Comparison of ENCODE assay signal across 21 cellular contexts in genomic region chr20:19652591-19653026, GRCh38.
DNase-seq lines count a peak whose midpoint lies in the region; ATAC-seq and TF ChIP-seq lines count a peak whose summit lies in the region.
"Had no signal": no experiment of that assay in that cellular context is flagged by ENCODE, and none has a peak within 500 bp of the region (broad histone marks: within the 10 kb centered on the region; RNA-seq: fewer than 3 reads in every experiment).

No MANE protein-coding gene starts in this region.

- H3K36me3 ChIP-seq in Karpas-422 (ENCODE audit: insufficient read depth, low read length) (no peaks in the 10 kb centered on the region), right lobe of liver (no peaks in the 10 kb centered on the region)

- H3K9me3 ChIP-seq in Karpas-422 (ENCODE audit: low read length) (no peaks in the 10 kb centered on the region), right lobe of liver (no peaks in the 10 kb centered on the region)

- no peaks in the 10 kb centered on the region for H4K20me1 ChIP-seq in Karpas-422 (ENCODE audit: insufficient read depth, low read depth, low read length)

- H3K4me3 ChIP-seq in Karpas-422 (ENCODE audit: low read length) (no peak overlapping the region), right lobe of liver (no peak overlapping the region)

- H3K79me2 ChIP-seq in Karpas-422 (ENCODE audit: low read length): no peaks in the 10 kb centered on the region

- H3K9ac ChIP-seq in Karpas-422 (ENCODE audit: low read length): no peak overlapping the region

- H3K4me1 ChIP-seq in Karpas-422 (ENCODE audit: low read length) (peaks cover 29% of the 10 kb centered on the region), right lobe of liver (no peaks in the 10 kb centered on the region)
- H3K4me1 ChIP-seq: foreskin keratinocyte had no signal

- H3K9me2 ChIP-seq in Karpas-422 (replicated peaks; ENCODE audit: insufficient read depth, low read length): no peaks in the 10 kb centered on the region

- H3K27ac ChIP-seq in Karpas-422 (ENCODE audit: low read length) (no peak overlapping the region), right lobe of liver (no peak overlapping the region)
- H3K27ac ChIP-seq: foreskin keratinocyte had no signal

- WGBS in right lobe of liver (ENCODE audit: insufficient coverage, low coverage, low lambda C conversion rate, missing lambda C conversion rate): 54% methylated on average over 5 of the region's 5 CpGs

- no peak for TF ChIP-seq POLR2A in right lobe of liver (IDR thresholded peaks at IDR 0.05)

- H3K27me3 ChIP-seq in Karpas-422 (ENCODE audit: low read length) (no peaks in the 10 kb centered on the region), right lobe of liver (no peaks in the 10 kb centered on the region)

- TF ChIP-seq CTCF in right lobe of liver (IDR thresholded peaks at IDR 0.05) (no peak), GM10266 (IDR thresholded peaks at IDR 0.05; ENCODE audit: control insufficient read depth, insufficient read depth, low read depth, missing control alignments) (no peak)

- intact Hi-C loops in right lobe of liver (cut with DNase I): no loop called here

- ATAC-seq in GM18873 (IDR thresholded peaks at IDR 0.05; ENCODE audit: low FRiP score, unreplicated experiment): peak; percentile 50
- ATAC-seq in HG02610 (IDR thresholded peaks at IDR 0.05; ENCODE audit: unreplicated experiment): peak; percentile 51
- peak; percentile 54 to 97 (median 76) for ATAC-seq in right lobe of liver
- ATAC-seq in GM21390 (IDR thresholded peaks at IDR 0.05; ENCODE audit: unreplicated experiment): no peak
- ATAC-seq: activated CD8-positive, alpha-beta T cell treated with anti-CD3 and anti-CD28 coated beads for 36 hours; foreskin keratinocyte; SK-N-SH treated with all-trans-retinoic acid at 6 μM for 48 hours; WTC11 had no signal

- DNase-seq in Karpas-422: peak; percentile 68
- DNase-seq in right lobe of liver: no peak
- no peak for DNase-seq in GM10266 (ENCODE audit: extremely low spot score)
- DNase-seq in HT-29 (ENCODE audit: low spot score): no peak
- DNase-seq in NCI-H146 (lab: John Stamatoyannopoulos, UW): no peak
- DNase-seq: activated CD8-positive, alpha-beta T cell treated with anti-CD3 and anti-CD28 coated beads for 36 hours; activated naive CD4-positive, alpha-beta T cell; aorta; caudate nucleus; erythroblast; foreskin keratinocyte; kidney; mammary epithelial cell; NCI-H1417; NCI-H2107; stimulated activated CD4-positive, alpha-beta T cell treated with anti-CD3 and anti-CD28 coated beads, Interleukin-12 subunit alpha, Interleukin-12 subunit beta, amount 100 ng/mL, for 4 hours had no signal

- H2AFZ ChIP-seq in Karpas-422 (ENCODE audit: low read length): no peak overlapping the region

- peak overlapping the region; percentile 13 for H3K4me2 ChIP-seq in Karpas-422 (ENCODE audit: low read depth, low read length, poor library complexity, severe bottlenecking)
